21 cellular contexts compared by ENCODE assay signal in the genomic region with DNA sequence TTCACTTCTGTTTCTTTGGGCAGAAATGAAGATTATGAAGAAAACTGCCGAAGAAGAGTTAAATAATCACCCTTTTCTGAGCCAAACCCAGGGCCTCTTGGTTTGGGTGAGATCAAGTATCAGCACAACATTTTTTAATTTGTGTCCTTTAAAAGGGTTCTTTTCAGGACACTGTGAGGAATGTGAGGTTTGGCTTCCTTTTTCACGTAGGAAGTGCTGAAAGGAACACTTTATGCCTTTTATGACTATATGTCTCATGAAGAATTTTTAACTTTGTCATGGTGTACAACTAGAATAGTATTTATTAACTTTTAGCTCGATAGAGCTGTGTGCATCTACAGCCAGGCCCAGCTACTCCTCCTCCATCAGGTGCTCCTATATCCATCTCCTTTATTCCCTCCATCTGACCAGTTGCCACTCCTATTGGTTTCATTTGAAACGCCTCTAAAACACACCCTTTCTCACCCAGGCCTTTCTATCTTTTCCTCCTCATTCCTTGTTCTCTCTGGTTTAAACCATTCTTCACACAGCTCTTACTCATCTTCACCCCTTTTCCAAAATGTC.
DNase-seq lines count a peak whose midpoint lies in the region; TF ChIP-seq lines count a peak whose summit lies in the region.
"Had no signal": no experiment of that assay in that cellular context is flagged by ENCODE, and none has a peak within 500 bp of the region (broad histone marks: within the 10 kb centered on the region; RNA-seq: fewer than 3 reads in every experiment).

No MANE protein-coding gene starts in this region.

- CTCF ChIA-PET in activated CD4-positive, alpha-beta T cell treated with anti-CD3 and anti-CD28 coated beads, Interleukin-2, amount 10 ng/mL, durations not matched to agents 7 days and 5 days (lab: Charles Lee) = interaction anchor here (0.9 kb wide), 1 partner anchor 11 kb away, joined by 4 read pairs; no protein-coding TSS in a partner anchor

- DNase-seq in GM04503 (ENCODE audit: low read depth) (peak; percentile 49), astrocyte of the cerebellum (ENCODE audit: low read depth) (peak; percentile 42), medulla oblongata (ENCODE audit: extremely low spot score) (no peak), globus pallidus (ENCODE audit: low spot score) (no peak)
- no peak for DNase-seq in activated CD4-positive, alpha-beta T cell treated with anti-CD3 and anti-CD28 coated beads, Interleukin-2, amount 10 ng/mL, durations not matched to agents 7 days and 5 days
- DNase-seq in T-helper 2 cell treated with Interferon-gamma antibody and Interleukin-4, amounts not matched to agents 5 μg/mL and 100 μg/mL, for 36 hours (ENCODE audit: low spot score) = no peak
- DNase-seq: ACHN; CD8-positive, alpha-beta T cell; DMS79; GOT3; HFFc6; KBM-7; MG63; NCI-H1092; NCI-H1694 treated with DMSO at 0.1 percent for 48 hours; NCI-H2107; NCI-H2227 treated with DMSO at 0.1 percent for 48 hours; NCI-H524 treated with DMSO at 0.1 percent for 48 hours had no signal

- H3K27ac Mint-ChIP-seq in nephron = peak overlapping the region; percentile 22 to 66 (median 34)
- no peak overlapping the region for H3K27ac Mint-ChIP-seq in activated CD4-positive, alpha-beta T cell treated with anti-CD3 and anti-CD28 coated beads, Interleukin-2, amount 10 ng/mL, durations not matched to agents 7 days and 5 days
- no peak overlapping the region for H3K27ac Mint-ChIP-seq in T-helper 2 cell treated with Interferon-gamma antibody and Interleukin-4, amounts not matched to agents 5 μg/mL and 100 μg/mL, for 36 hours
- H3K27ac Mint-ChIP-seq: CD8-positive, alpha-beta T cell; HFFc6 had no signal

- POLR2A ChIA-PET in activated CD4-positive, alpha-beta T cell treated with anti-CD3 and anti-CD28 coated beads, Interleukin-2, amount 10 ng/mL, durations not matched to agents 7 days and 5 days (lab: Charles Lee) = no interaction called here

- no peak overlapping the region for H3K4me3 Mint-ChIP-seq in nephron
- H3K4me3 Mint-ChIP-seq in activated CD4-positive, alpha-beta T cell treated with anti-CD3 and anti-CD28 coated beads, Interleukin-2, amount 10 ng/mL, durations not matched to agents 7 days and 5 days = no peak overlapping the region
- no peak overlapping the region for H3K4me3 Mint-ChIP-seq in T-helper 2 cell treated with Interferon-gamma antibody and Interleukin-4, amounts not matched to agents 5 μg/mL and 100 μg/mL, for 36 hours
- H3K4me3 Mint-ChIP-seq: CD8-positive, alpha-beta T cell; HFFc6 had no signal

- no peaks in the 10 kb centered on the region for H3K9me3 Mint-ChIP-seq in nephron
- no peaks in the 10 kb centered on the region for H3K9me3 Mint-ChIP-seq in activated CD4-positive, alpha-beta T cell treated with anti-CD3 and anti-CD28 coated beads, Interleukin-2, amount 10 ng/mL, durations not matched to agents 7 days and 5 days
- no peaks in the 10 kb centered on the region for H3K9me3 Mint-ChIP-seq in T-helper 2 cell treated with Interferon-gamma antibody and Interleukin-4, amounts not matched to agents 5 μg/mL and 100 μg/mL, for 36 hours
- H3K9me3 Mint-ChIP-seq: HFFc6 had no signal

- no peaks in the 10 kb centered on the region for H3K36me3 Mint-ChIP-seq in nephron (ENCODE audit: low read depth)
- H3K36me3 Mint-ChIP-seq in activated CD4-positive, alpha-beta T cell treated with anti-CD3 and anti-CD28 coated beads, Interleukin-2, amount 10 ng/mL, durations not matched to agents 7 days and 5 days (ENCODE audit: low read depth) = no peaks in the 10 kb centered on the region
- no peaks in the 10 kb centered on the region for H3K36me3 Mint-ChIP-seq in T-helper 2 cell treated with Interferon-gamma antibody and Interleukin-4, amounts not matched to agents 5 μg/mL and 100 μg/mL, for 36 hours (ENCODE audit: low read depth)
- H3K36me3 Mint-ChIP-seq: CD8-positive, alpha-beta T cell had no signal

- peaks cover 9% of the 10 kb centered on the region for H3K4me1 Mint-ChIP-seq in nephron
- H3K4me1 Mint-ChIP-seq in activated CD4-positive, alpha-beta T cell treated with anti-CD3 and anti-CD28 coated beads, Interleukin-2, amount 10 ng/mL, durations not matched to agents 7 days and 5 days = no peaks in the 10 kb centered on the region
- no peaks in the 10 kb centered on the region for H3K4me1 Mint-ChIP-seq in T-helper 2 cell treated with Interferon-gamma antibody and Interleukin-4, amounts not matched to agents 5 μg/mL and 100 μg/mL, for 36 hours (ENCODE audit: low read depth)

- in situ Hi-C loops in astrocyte of the cerebellum (cut with HindIII; ENCODE audit: low sequenced_read_pairs) = no loop called here

- no peak overlapping the region for H3K4me3 ChIP-seq in astrocyte of the cerebellum (ENCODE audit: low read depth, low read length)
- H3K4me3 ChIP-seq: BLaER1, MG63, SJSA1 had no signal

- TF ChIP-seq CTCF in astrocyte of the cerebellum (IDR thresholded peaks at IDR 0.05; ENCODE audit: low read depth, low read length, missing control alignments) = no peak
- TF ChIP-seq CTCF in nephron (IDR thresholded peaks at IDR 0.05; ENCODE audit: unreplicated experiment in 3 of 3) = no peak

- no peaks in the 10 kb centered on the region for H3K27me3 Mint-ChIP-seq in nephron (ENCODE audit: low read depth)
- H3K27me3 Mint-ChIP-seq in activated CD4-positive, alpha-beta T cell treated with anti-CD3 and anti-CD28 coated beads, Interleukin-2, amount 10 ng/mL, durations not matched to agents 7 days and 5 days = no peaks in the 10 kb centered on the region
- no peaks in the 10 kb centered on the region for H3K27me3 Mint-ChIP-seq in T-helper 2 cell treated with Interferon-gamma antibody and Interleukin-4, amounts not matched to agents 5 μg/mL and 100 μg/mL, for 36 hours (ENCODE audit: low read depth)

Comparison
In these comparisons a context has a peak if more than half of its experiments do, and no peak if none do; other contexts are left out.
1. DNase-seq: peak in GM04503 (single experiment) and astrocyte of the cerebellum (single experiment); none in medulla oblongata (single experiment), activated CD4-positive, alpha-beta T cell treated with anti-CD3 and anti-CD28 coated beads, Interleukin-2, amount 10 ng/mL, durations not matched to agents 7 days and 5 days (single experiment), globus pallidus (single experiment) and T-helper 2 cell treated with Interferon-gamma antibody and Interleukin-4, amounts not matched to agents 5 μg/mL and 100 μg/mL, for 36 hours (single experiment).
2. H3K27ac Mint-ChIP-seq: peak in nephron (3 of 3); none in activated CD4-positive, alpha-beta T cell treated with anti-CD3 and anti-CD28 coated beads, Interleukin-2, amount 10 ng/mL, durations not matched to agents 7 days and 5 days (single experiment) and T-helper 2 cell treated with Interferon-gamma antibody and Interleukin-4, amounts not matched to agents 5 μg/mL and 100 μg/mL, for 36 hours (single experiment).